In the genomic region with DNA sequence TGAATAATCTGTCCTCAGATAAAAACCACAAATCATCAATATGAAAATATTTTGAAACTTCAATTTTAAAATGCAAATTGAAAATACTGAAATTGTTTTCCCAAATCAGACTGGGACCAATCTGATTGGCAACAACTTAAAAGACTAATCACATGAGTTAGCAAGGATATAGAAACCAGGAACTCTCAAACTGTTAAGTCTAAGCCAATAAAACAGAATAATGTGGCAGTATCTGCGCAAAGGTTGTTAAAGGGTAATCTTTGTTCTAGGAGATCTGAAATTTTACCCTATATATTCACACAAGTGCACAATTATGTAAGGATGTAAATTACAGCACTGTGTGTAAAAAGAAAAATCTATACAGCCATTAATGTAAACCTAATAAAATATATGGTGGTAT, we compare ENCODE assay signal across 17 cellular contexts. TPM values are rescaled to one million over a fixed set of nuclear protein-coding genes. Genes with fewer than 3 reads are reported as not detected.
DNase-seq lines count a peak whose midpoint lies in the region; ATAC-seq and TF ChIP-seq lines count a peak whose summit lies in the region.
"Had no signal": no experiment of that assay in that cellular context is flagged by ENCODE, and none has a peak within 500 bp of the region (broad histone marks: within the 10 kb centered on the region; RNA-seq: fewer than 3 reads in every experiment).

No MANE protein-coding gene starts in this region.

- peaks cover 5% of the 10 kb centered on the region for H3K36me3 Mint-ChIP-seq in natural killer cell
- H3K36me3 Mint-ChIP-seq in natural killer cell treated with Interleukin-12 subunit alpha and Interleukin-12 subunit beta and Interleukin-15 and Interleukin-18, amount 100 ng/mL, for 72 hours, result peaks cover 22% of the 10 kb centered on the region
- peaks cover 36% of the 10 kb centered on the region for H3K36me3 Mint-ChIP-seq in central memory CD8-positive, alpha-beta T cell (ENCODE audit: insufficient read depth)
- peaks cover 25% of the 10 kb centered on the region for H3K36me3 Mint-ChIP-seq in memory B cell
- peaks cover 75% of the 10 kb centered on the region for H3K36me3 Mint-ChIP-seq in stimulated activated memory B cell treated with anti-CD40 and anti-IgM and Interleukin-4, amounts not matched to agents 10 μg/mL and 1 μg/mL and 100 μg/mL, for 72 hours
- peaks cover 44 to 65% of the 10 kb centered on the region in 2 donors for H3K36me3 Mint-ChIP-seq in CD14-positive monocyte

- no peak for DNase-seq in natural killer cell
- DNase-seq in natural killer cell treated with Interleukin-12 subunit alpha and Interleukin-12 subunit beta and Interleukin-15 and Interleukin-18, amount 100 ng/mL, for 72 hours (ENCODE audit: low spot score), result no peak
- no peak for DNase-seq in central memory CD8-positive, alpha-beta T cell (ENCODE audit: low spot score in 2 of 2)
- no peak for DNase-seq in memory B cell (ENCODE audit: low spot score in 2 of 2)
- DNase-seq in NCI-H526 treated with DMSO at 0.1 percent for 48 hours (lab: John Stamatoyannopoulos, UW), result no peak
- no peak for DNase-seq in CD14-positive monocyte (ENCODE audit: low spot score)
- DNase-seq in cerebellum (ENCODE audit: low spot score), result no peak
- DNase-seq: ACHN; Calu3; CD8-positive, alpha-beta T cell; DMS79 treated with DMSO at 0.1 percent for 48 hours; GF-D8; GOT3; H7 had no signal

- intact Hi-C loops in natural killer cell (cut with micrococcal nuclease) (no loop called here), CD14-positive monocyte (cut with micrococcal nuclease) (no loop called here)

- H3K9me3 Mint-ChIP-seq in natural killer cell, result no peaks in the 10 kb centered on the region
- H3K9me3 Mint-ChIP-seq in natural killer cell treated with Interleukin-12 subunit alpha and Interleukin-12 subunit beta and Interleukin-15 and Interleukin-18, amount 100 ng/mL, for 72 hours, result no peaks in the 10 kb centered on the region
- H3K9me3 Mint-ChIP-seq in central memory CD8-positive, alpha-beta T cell, result no peaks in the 10 kb centered on the region
- no peaks in the 10 kb centered on the region for H3K9me3 Mint-ChIP-seq in memory B cell
- no peaks in the 10 kb centered on the region for H3K9me3 Mint-ChIP-seq in stimulated activated memory B cell treated with anti-CD40 and anti-IgM and Interleukin-4, amounts not matched to agents 10 μg/mL and 1 μg/mL and 100 μg/mL, for 72 hours
- peaks cover 0 to 1% (median 0%) of the 10 kb centered on the region in 7 donors for H3K9me3 Mint-ChIP-seq in CD14-positive monocyte
- H3K9me3 Mint-ChIP-seq: CD8-positive, alpha-beta T cell had no signal

- peaks cover 37 to 49% of the 10 kb centered on the region in 2 donors for H3K4me1 Mint-ChIP-seq in natural killer cell
- peaks cover 17 to 26% of the 10 kb centered on the region in 2 donors for H3K4me1 Mint-ChIP-seq in natural killer cell treated with Interleukin-12 subunit alpha and Interleukin-12 subunit beta and Interleukin-15 and Interleukin-18, amount 100 ng/mL, for 72 hours (ENCODE audit: low read depth in 2 of 2)
- H3K4me1 Mint-ChIP-seq in central memory CD8-positive, alpha-beta T cell, result peaks cover 19% of the 10 kb centered on the region
- peaks cover 23% of the 10 kb centered on the region for H3K4me1 Mint-ChIP-seq in memory B cell
- H3K4me1 Mint-ChIP-seq in stimulated activated memory B cell treated with anti-CD40 and anti-IgM and Interleukin-4, amounts not matched to agents 10 μg/mL and 1 μg/mL and 100 μg/mL, for 72 hours, result peaks cover 35% of the 10 kb centered on the region
- H3K4me1 Mint-ChIP-seq in CD14-positive monocyte, result peaks cover 6% of the 10 kb centered on the region

- no peaks in the 10 kb centered on the region for H3K27me3 Mint-ChIP-seq in natural killer cell (ENCODE audit: low read depth in 2 of 2)
- H3K27me3 Mint-ChIP-seq in natural killer cell treated with Interleukin-12 subunit alpha and Interleukin-12 subunit beta and Interleukin-15 and Interleukin-18, amount 100 ng/mL, for 72 hours, result no peaks in the 10 kb centered on the region
- no peaks in the 10 kb centered on the region for H3K27me3 Mint-ChIP-seq in central memory CD8-positive, alpha-beta T cell
- H3K27me3 Mint-ChIP-seq in memory B cell, result no peaks in the 10 kb centered on the region
- no peaks in the 10 kb centered on the region for H3K27me3 Mint-ChIP-seq in stimulated activated memory B cell treated with anti-CD40 and anti-IgM and Interleukin-4, amounts not matched to agents 10 μg/mL and 1 μg/mL and 100 μg/mL, for 72 hours
- H3K27me3 Mint-ChIP-seq in CD14-positive monocyte (ENCODE audit: low read depth in 3 of 3), result peaks cover 0 to 1% (median 0%) of the 10 kb centered on the region in 3 donors

- H3K4me3 Mint-ChIP-seq in natural killer cell (no peak overlapping the region), memory B cell (no peak overlapping the region), CD14-positive monocyte (no peak overlapping the region)
- H3K4me3 Mint-ChIP-seq in natural killer cell treated with Interleukin-12 subunit alpha and Interleukin-12 subunit beta and Interleukin-15 and Interleukin-18, amount 100 ng/mL, for 72 hours, result no peak overlapping the region
- H3K4me3 Mint-ChIP-seq in central memory CD8-positive, alpha-beta T cell, result no peak overlapping the region
- H3K4me3 Mint-ChIP-seq in stimulated activated memory B cell treated with anti-CD40 and anti-IgM and Interleukin-4, amounts not matched to agents 10 μg/mL and 1 μg/mL and 100 μg/mL, for 72 hours, result no peak overlapping the region
- H3K4me3 Mint-ChIP-seq: CD8-positive, alpha-beta T cell had no signal

- peak overlapping the region; percentile 27 to 53 for H3K27ac Mint-ChIP-seq in natural killer cell
- H3K27ac Mint-ChIP-seq in natural killer cell treated with Interleukin-12 subunit alpha and Interleukin-12 subunit beta and Interleukin-15 and Interleukin-18, amount 100 ng/mL, for 72 hours, result peak overlapping the region in 1 of 2 donors; percentile 62
- H3K27ac Mint-ChIP-seq in central memory CD8-positive, alpha-beta T cell (ENCODE audit: low read depth), result peak overlapping the region; percentile 41
- peak overlapping the region; percentile 55 for H3K27ac Mint-ChIP-seq in memory B cell
- H3K27ac Mint-ChIP-seq in stimulated activated memory B cell treated with anti-CD40 and anti-IgM and Interleukin-4, amounts not matched to agents 10 μg/mL and 1 μg/mL and 100 μg/mL, for 72 hours, result peak overlapping the region; percentile 24
- no peak overlapping the region for H3K27ac Mint-ChIP-seq in CD14-positive monocyte

- TF ChIP-seq CTCF in natural killer cell (IDR thresholded peaks at IDR 0.05) (no peak), CD14-positive monocyte (IDR thresholded peaks at IDR 0.05) (no peak)

- no peak for ATAC-seq in natural killer cell
- ATAC-seq in natural killer cell treated with Interleukin-12 subunit alpha and Interleukin-12 subunit beta and Interleukin-15 and Interleukin-18, amount 100 ng/mL, for 72 hours, result no peak
- ATAC-seq in central memory CD8-positive, alpha-beta T cell (replicated peaks; ENCODE audit: extremely low read depth, poor library complexity, severe bottlenecking), result no peak
- ATAC-seq in memory B cell (ENCODE audit: low read depth), result no peak
- no peak for ATAC-seq in stimulated activated memory B cell treated with anti-CD40 and anti-IgM and Interleukin-4, amounts not matched to agents 10 μg/mL and 1 μg/mL and 100 μg/mL, for 72 hours
- ATAC-seq: CD8-positive, alpha-beta T cell; HCT116; HepG2 had no signal

RNA-seq across cellular contexts. Expression of gene EIF4E, which starts 29.7 kb away (rescaled TPM):
- 10 to 100 TPM; 67.4 to 92.4 (median 75.5) TPM for total RNA-seq in natural killer cell
- total RNA-seq in natural killer cell treated with Interleukin-12 subunit alpha and Interleukin-12 subunit beta and Interleukin-15 and Interleukin-18, amount 100 ng/mL, for 72 hours, result 100 to 1,000 TPM; 106 to 107 TPM
- 10 to 100 TPM; 48.6 to 50.8 TPM for polyA plus RNA-seq in CD14-positive monocyte
- 146 TPM for total RNA-seq in cerebellum

Comparison
In these comparisons a context has a peak if more than half of its experiments do, and no peak if none do; other contexts are left out.
1. H3K27ac Mint-ChIP-seq: peak in natural killer cell (2 of 2), central memory CD8-positive, alpha-beta T cell (single experiment), memory B cell (single experiment) and stimulated activated memory B cell treated with anti-CD40 and anti-IgM and Interleukin-4, amounts not matched to agents 10 μg/mL and 1 μg/mL and 100 μg/mL, for 72 hours (single experiment); none in CD14-positive monocyte (0 of 7).